ENCODE assay signal across 30 cellular contexts in the genomic region with DNA sequence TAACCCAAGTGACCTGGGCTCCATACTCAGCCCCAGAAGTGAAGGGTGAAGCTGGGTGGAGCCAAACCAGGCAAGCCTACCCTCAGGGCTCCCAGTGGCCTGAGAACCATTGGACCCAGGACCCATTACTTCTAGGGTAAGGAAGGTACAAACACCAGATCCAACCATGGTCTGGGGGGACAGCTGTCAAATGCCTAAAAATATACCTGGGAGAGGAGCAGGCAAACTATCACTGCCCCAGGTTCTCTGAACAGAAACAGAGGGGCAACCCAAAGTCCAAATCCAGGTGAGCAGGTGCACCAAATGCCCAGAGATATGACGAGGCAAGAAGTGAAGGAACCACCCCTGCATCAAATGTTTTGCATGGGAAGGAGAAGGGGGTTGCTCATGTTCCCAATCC. TPM values are rescaled to one million over a fixed set of nuclear protein-coding genes. Genes with fewer than 3 reads are reported as not detected.
"Had no signal": no experiment of that assay in that cellular context is flagged by ENCODE, and none has a peak within 500 bp of the region (broad histone marks: within the 10 kb centered on the region; RNA-seq: fewer than 3 reads in every experiment).

No MANE protein-coding gene starts in this region.

- H3K4me1 Mint-ChIP-seq: endodermal cell, nephron progenitor cell had no signal

- H3K4me1 ChIP-seq: gastrocnemius medialis, lower lobe of right lung, sigmoid colon, thyroid gland had no signal

- H3K4me3 Mint-ChIP-seq: endodermal cell; naive thymus-derived CD8-positive, alpha-beta T cell; nephron progenitor cell; stimulated activated effector memory CD8-positive, alpha-beta T cell treated with anti-CD3 and anti-CD28 coated beads, Interleukin-12 subunit alpha, Interleukin-12 subunit beta, amount 100 ng/mL, for 72 hours had no signal

- H3K27me3 ChIP-seq: ovary, thyroid gland had no signal

- H3K9me3 ChIP-seq: gastrocnemius medialis, ovary, thyroid gland had no signal

- H3K27ac ChIP-seq: dorsolateral prefrontal cortex, epithelial cell of prostate, gastrocnemius medialis, lower lobe of right lung, ovary, sigmoid colon, stomach, thyroid gland had no signal

- ATAC-seq: esophagus mucosa; gastrocnemius medialis; left ventricle myocardium superior; lower lobe of right lung; naive thymus-derived CD8-positive, alpha-beta T cell; stimulated activated effector memory CD8-positive, alpha-beta T cell treated with anti-CD3 and anti-CD28 coated beads, Interleukin-12 subunit alpha, Interleukin-12 subunit beta, amount 100 ng/mL, for 72 hours had no signal

- H3K9me3 Mint-ChIP-seq: stimulated activated effector memory CD8-positive, alpha-beta T cell treated with anti-CD3 and anti-CD28 coated beads, Interleukin-12 subunit alpha, Interleukin-12 subunit beta, amount 100 ng/mL, for 72 hours had no signal

- H3K27ac Mint-ChIP-seq: endodermal cell; naive thymus-derived CD8-positive, alpha-beta T cell; nephron progenitor cell; stimulated activated effector memory CD8-positive, alpha-beta T cell treated with anti-CD3 and anti-CD28 coated beads, Interleukin-12 subunit alpha, Interleukin-12 subunit beta, amount 100 ng/mL, for 72 hours had no signal

- DNase-seq: dorsolateral prefrontal cortex; effector CD8-positive, alpha-beta T cell; endodermal cell; foreskin fibroblast; gastrocnemius medialis; left ventricle myocardium superior; lower lobe of right lung; naive thymus-derived CD8-positive, alpha-beta T cell; nephron progenitor cell; nucleus accumbens; ovary; posterior cingulate gyrus; retina; sigmoid colon; stimulated activated CD4-positive, alpha-beta T cell treated with anti-CD3 and anti-CD28 coated beads, Interleukin-2, amount 100 ng/mL, for 24 hours; stimulated activated CD4-positive, alpha-beta T cell treated with anti-CD3 and anti-CD28 coated beads, Interleukin-4, amount 100 ng/mL, for 24 hours; stimulated activated naive CD4-positive, alpha-beta T cell treated with Interleukin-2 at 50 U/mL for 16 hours; stomach; thyroid gland; trophoblast cell had no signal

RNA-seq across cellular contexts. Expression of gene CEACAM7, which starts 6.1 kb away (rescaled TPM):
- total RNA-seq: dorsolateral prefrontal cortex; endodermal cell; glomerular endothelial cell; left ventricle myocardium superior; lower lobe of right lung; mesenteric fat pad; myocyte; naive thymus-derived CD8-positive, alpha-beta T cell; pulmonary artery endothelial cell; skeletal muscle tissue; temporal lobe; thyroid gland; urinary bladder had no signal

RNA-seq across cellular contexts. Expression of gene CEACAM5, which starts 14.2 kb away (rescaled TPM):
- total RNA-seq: dorsolateral prefrontal cortex; endodermal cell; glomerular endothelial cell; left ventricle myocardium superior; myocyte; naive thymus-derived CD8-positive, alpha-beta T cell; pulmonary artery endothelial cell; skeletal muscle tissue; urinary bladder had no signal
